ENCODE assay signal across 1 cellular context in genomic region chr1:212506666-212507065, GRCh38.
TF ChIP-seq lines count a peak whose summit lies in the region.

No MANE protein-coding gene starts in this region.

TF ChIP-seq in H1, 55 proteins besides CTCF, POLR2A, EP300 and RAD21 (continued from another document):
- peak; percentile 80; the same call in 1 of the 2 replicates for TF ChIP-seq TEAD4 (IDR thresholded peaks at IDR 0.05; ENCODE audit: low read depth, low read length)
